Comparison of ENCODE assay signal across 1 cellular context in the genomic region with DNA sequence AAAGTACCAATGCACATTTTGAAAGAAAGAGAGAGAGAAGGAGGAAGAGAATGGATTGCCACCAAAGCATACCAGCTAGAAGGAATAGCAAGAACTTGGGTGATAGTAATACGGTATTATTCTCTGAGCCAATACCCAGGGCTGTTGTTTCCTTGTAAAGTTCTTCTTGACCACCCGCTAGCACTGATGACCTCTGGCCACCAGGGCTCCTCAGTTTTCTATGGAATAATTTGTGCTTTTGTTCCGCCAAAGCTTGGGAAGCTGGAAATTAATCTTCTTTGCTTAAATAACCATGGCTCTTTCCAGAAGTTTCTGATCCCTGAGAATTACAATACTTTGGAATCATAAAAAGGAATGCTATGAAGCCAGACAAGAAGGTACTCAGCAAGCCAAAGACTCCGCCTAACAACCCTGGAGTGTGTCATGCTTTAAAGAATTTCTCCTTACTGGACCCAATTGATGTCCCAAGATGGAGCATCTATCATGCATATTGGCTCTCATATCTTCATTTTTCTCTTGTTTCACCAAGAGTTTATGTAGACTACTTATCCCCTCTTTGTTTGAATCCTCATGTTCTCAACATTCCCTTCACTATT.
TF ChIP-seq lines count a peak whose summit lies in the region.

No MANE protein-coding gene starts in this region.

TF ChIP-seq in IMR-90, 13 proteins besides CTCF, POLR2A, EP300 and RAD21:
- no peak for TF ChIP-seq NFE2L2 (IDR thresholded peaks at IDR 0.05; ENCODE audit: low read depth, low read length)
- no peak for TF ChIP-seq FOS (IDR thresholded peaks at IDR 0.05; ENCODE audit: low read depth, low read length)
- TF ChIP-seq, protein P1, sequence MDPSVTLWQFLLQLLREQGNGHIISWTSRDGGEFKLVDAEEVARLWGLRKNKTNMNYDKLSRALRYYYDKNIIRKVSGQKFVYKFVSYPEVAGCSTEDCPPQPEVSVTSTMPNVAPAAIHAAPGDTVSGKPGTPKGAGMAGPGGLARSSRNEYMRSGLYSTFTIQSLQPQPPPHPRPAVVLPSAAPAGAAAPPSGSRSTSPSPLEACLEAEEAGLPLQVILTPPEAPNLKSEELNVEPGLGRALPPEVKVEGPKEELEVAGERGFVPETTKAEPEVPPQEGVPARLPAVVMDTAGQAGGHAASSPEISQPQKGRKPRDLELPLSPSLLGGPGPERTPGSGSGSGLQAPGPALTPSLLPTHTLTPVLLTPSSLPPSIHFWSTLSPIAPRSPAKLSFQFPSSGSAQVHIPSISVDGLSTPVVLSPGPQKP (IDR thresholded peaks at IDR 0.05; ENCODE audit: borderline replicate concordance, low read depth, low read length) = no peak
- TF ChIP-seq, protein P2, sequence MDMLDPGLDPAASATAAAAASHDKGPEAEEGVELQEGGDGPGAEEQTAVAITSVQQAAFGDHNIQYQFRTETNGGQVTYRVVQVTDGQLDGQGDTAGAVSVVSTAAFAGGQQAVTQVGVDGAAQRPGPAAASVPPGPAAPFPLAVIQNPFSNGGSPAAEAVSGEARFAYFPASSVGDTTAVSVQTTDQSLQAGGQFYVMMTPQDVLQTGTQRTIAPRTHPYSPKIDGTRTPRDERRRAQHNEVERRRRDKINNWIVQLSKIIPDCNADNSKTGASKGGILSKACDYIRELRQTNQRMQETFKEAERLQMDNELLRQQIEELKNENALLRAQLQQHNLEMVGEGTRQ (IDR thresholded peaks at IDR 0.05; ENCODE audit: low read depth, low read length) = no peak
- no peak for TF ChIP-seq BHLHE40 (IDR thresholded peaks at IDR 0.05; ENCODE audit: low read depth, low read length)
- no peak for TF ChIP-seq MXI1 (IDR thresholded peaks at IDR 0.05; ENCODE audit: borderline replicate concordance, low read depth, low read length)
